In the genomic region with DNA sequence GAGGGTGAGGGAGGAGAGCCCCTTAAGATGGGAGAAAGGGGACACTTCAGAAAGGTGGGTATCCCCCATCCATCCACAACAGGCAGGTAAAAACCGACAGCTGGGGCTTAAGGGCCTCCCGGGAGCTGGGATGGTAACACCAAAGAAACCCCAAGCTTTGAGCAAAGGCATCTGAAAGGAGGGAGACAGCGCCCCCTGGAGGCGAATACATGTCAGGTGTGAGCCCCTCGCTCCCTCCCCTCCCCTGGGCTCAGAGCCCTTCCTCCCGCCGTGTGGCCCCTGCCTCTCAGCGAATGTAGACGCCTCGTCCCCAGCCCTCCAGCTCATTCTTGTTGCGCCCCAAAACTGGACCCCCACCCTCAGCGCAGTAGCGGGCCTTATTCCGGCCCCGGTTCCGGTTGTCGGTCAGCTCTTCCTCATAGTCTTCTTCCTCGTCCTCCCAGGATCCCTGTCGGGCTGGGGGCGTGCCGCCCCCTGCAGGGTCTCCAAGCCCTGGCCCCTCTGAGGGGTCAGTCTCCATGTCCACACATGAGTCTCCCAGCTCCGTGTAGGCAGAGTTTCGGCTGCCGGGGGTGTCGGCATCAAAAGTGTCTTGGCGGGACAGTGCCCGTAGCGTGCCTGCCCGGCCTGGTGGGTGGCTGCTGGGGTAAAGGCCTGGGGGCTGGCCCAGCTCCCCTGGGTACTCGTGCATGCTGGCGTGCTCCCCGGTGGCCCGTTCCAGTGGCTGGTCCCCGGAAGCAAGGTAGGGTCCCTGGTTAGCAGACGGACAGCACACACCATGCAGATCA, we compare ENCODE assay signal across 8 cellular contexts. TPM values are rescaled to one million over a fixed set of nuclear protein-coding genes. Genes with fewer than 3 reads are reported as not detected.
DNase-seq lines count a peak whose midpoint lies in the region; ATAC-seq and TF ChIP-seq lines count a peak whose summit lies in the region.

No MANE protein-coding gene starts in this region.

- ATAC-seq in HG03571 (IDR thresholded peaks at IDR 0.05; ENCODE audit: unreplicated experiment) (no peak), HG03439 (IDR thresholded peaks at IDR 0.05; ENCODE audit: unreplicated experiment) (no peak)

- peak overlapping the region in 4 of 5 experiments; percentile 35 to 97 (median 57) for H3K27ac Mint-ChIP-seq in brain

- DNase-seq in GDM1 (lab: John Stamatoyannopoulos, UW) (peak; percentile 61), NCI-H1105 (lab: John Stamatoyannopoulos, UW) (peak; percentile 55), UCSD-AML1 (lab: John Stamatoyannopoulos, UW; ENCODE audit: unreplicated experiment) (peak; percentile 73), iPS-NIHi7 (ENCODE audit: extremely low spot score) (peak; percentile 91)
- DNase-seq in stimulated activated CD4-positive, alpha-beta T cell treated with anti-CD3 and anti-CD28 coated beads, Interleukin-1b, Interleukin-23, amount 100 ng/mL, for 48 hours: peak; percentile 76

- peak overlapping the region in 1 of 5 experiments; percentile 31 for H3K4me3 Mint-ChIP-seq in brain

- peak; percentile 74 to 90 for TF ChIP-seq CTCF in brain (conservative IDR thresholded peaks at IDR 0.05)

- no peaks in the 10 kb centered on the region for H3K9me3 Mint-ChIP-seq in brain

- H3K4me1 Mint-ChIP-seq in brain: peaks cover 32% of the 10 kb centered on the region

- no peaks in the 10 kb centered on the region for H3K27me3 Mint-ChIP-seq in brain

- peaks cover 31% of the 10 kb centered on the region for H3K36me3 Mint-ChIP-seq in brain

RNA-seq across cellular contexts. Expression of a gene that starts 9.1 kb away (rescaled TPM):
- not detected for polyA plus RNA-seq in brain (ENCODE audit: insufficient read depth, low read depth, low replicate concordance)

RNA-seq across cellular contexts. Expression of a gene that starts 22.4 kb away (rescaled TPM):
- polyA plus RNA-seq in brain (ENCODE audit: insufficient read depth, low read depth, low replicate concordance): 20.8 TPM

RNA-seq across cellular contexts. Expression of a gene that starts 23.7 kb away (rescaled TPM):
- 15.8 TPM for polyA plus RNA-seq in brain (ENCODE audit: insufficient read depth, low read depth, low replicate concordance)

RNA-seq across cellular contexts. Expression of a gene that starts 25.0 kb away (rescaled TPM):
- 2,935 TPM for polyA plus RNA-seq in brain (ENCODE audit: insufficient read depth, low read depth, low replicate concordance)

RNA-seq across cellular contexts. Expression of a gene that starts 50.6 kb away (rescaled TPM):
- 19.5 TPM for polyA plus RNA-seq in brain (ENCODE audit: insufficient read depth, low read depth, low replicate concordance)
